In the genomic region with DNA sequence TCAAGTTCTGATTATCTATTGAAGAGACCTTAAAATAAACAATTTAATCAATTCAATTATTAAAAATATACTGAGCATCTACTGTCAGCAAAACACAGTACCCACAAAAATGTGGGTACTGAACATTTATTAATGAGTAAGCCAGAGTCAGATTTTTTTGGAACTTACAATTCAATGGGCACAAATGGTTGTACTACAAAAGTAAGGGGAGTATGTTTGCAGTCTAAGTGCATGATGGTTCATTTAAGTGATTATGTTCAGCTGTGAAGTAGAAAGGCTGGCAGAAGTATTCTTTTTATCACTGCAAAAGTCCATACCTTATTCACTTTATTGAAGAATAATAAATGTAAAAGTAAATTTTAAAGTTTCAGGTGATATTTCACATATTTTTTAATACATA, we compare ENCODE assay signal across 9 cellular contexts. TPM values are rescaled to one million over a fixed set of nuclear protein-coding genes. Genes with fewer than 3 reads are reported as not detected.
"Had no signal": no experiment of that assay in that cellular context is flagged by ENCODE, and none has a peak within 500 bp of the region (broad histone marks: within the 10 kb centered on the region; RNA-seq: fewer than 3 reads in every experiment).

No MANE protein-coding gene starts in this region.

- H2AFZ ChIP-seq: GM23248, GM23338 had no signal

- H3K4me3 ChIP-seq: GM23248, GM23338, HAP-1 had no signal

- H3K4me1 ChIP-seq: HAP-1 had no signal

- DNase-seq: GM23248, GOT3, H7, H9, HCEC 1CT, HFFc6 had no signal

- ATAC-seq: GM23338, HCT116 had no signal

- H3K36me3 ChIP-seq: HAP-1 had no signal

- H3K27ac ChIP-seq: GM23248 had no signal

- H3K4me2 ChIP-seq: GM23338 had no signal

- H3K9me3 ChIP-seq: HAP-1 had no signal

- H3K9ac ChIP-seq: GM23248 had no signal

RNA-seq across cellular contexts. Expression of a gene that starts 27.6 kb away (rescaled TPM):
- polyA plus RNA-seq: GM23338 had no signal
